8 cellular contexts compared by ENCODE assay signal in the genomic region with DNA sequence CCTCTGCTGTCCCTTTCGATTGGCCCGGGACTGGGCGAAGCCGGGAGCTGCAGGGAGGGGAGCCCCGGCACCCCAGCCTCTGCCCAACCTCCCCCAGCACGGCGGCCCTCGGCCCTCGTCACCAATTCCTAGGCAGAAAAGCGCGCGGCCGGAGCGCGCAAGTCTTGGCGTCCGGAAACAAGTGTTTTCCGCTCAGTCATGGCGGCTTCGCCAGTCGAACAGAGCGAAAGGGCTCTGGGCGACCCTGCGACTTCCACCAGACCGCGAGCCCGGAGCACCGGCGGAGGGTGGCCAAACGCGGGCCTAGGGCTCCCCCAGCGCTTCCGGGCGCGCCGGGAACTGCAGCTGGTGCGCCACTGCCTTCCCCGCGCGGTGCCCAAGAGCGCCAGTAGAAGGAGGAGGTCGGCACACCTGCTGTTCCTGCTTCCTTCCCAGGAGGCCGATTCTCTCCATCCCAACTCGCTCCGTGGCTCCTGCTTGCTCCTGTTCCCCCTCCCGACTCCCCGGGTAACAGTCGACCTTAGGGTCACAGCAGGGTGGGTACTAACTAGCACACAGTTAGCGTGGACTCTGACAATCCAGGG.
A peak's percentile ranks its signal among the peaks of the same experiment; 100 is the strongest.
DNase-seq lines count a peak whose midpoint lies in the region; ATAC-seq and TF ChIP-seq lines count a peak whose summit lies in the region.

No MANE protein-coding gene starts in this region.

- H3K4me3 Mint-ChIP-seq in CD4-positive, alpha-beta T cell: no peak overlapping the region

- ATAC-seq in GM18868 (IDR thresholded peaks at IDR 0.05; ENCODE audit: unreplicated experiment) (peak; percentile 92), HG03103 (IDR thresholded peaks at IDR 0.05; ENCODE audit: low read depth, unreplicated experiment) (peak; percentile 71)
- peak; percentile 62 for ATAC-seq in stimulated activated naive CD8-positive, alpha-beta T cell treated with anti-CD3 and anti-CD28 coated beads, Interleukin-15, Interleukin-2, amounts not matched to agents 100 U/mL and 50 U/mL, for 24 hours
- no peak for ATAC-seq in CD4-positive, alpha-beta T cell (ENCODE audit: poor library complexity)

- no peak overlapping the region for H3K27ac ChIP-seq in A673 (ENCODE audit: low read depth, low read length, poor library complexity, severe bottlenecking)
- no peak overlapping the region for H3K27ac ChIP-seq in CD4-positive, alpha-beta T cell (ENCODE audit: low read depth, low read length)

- H3K36me3 Mint-ChIP-seq in CD4-positive, alpha-beta T cell (ENCODE audit: low read depth): no peaks in the 10 kb centered on the region

- H3K36me3 ChIP-seq in A673 (ENCODE audit: insufficient read depth, low read length, poor library complexity, severe bottlenecking): no peaks in the 10 kb centered on the region

- no peaks in the 10 kb centered on the region for H3K4me1 Mint-ChIP-seq in CD4-positive, alpha-beta T cell (ENCODE audit: low read depth)

- H3K27me3 Mint-ChIP-seq in CD4-positive, alpha-beta T cell: peaks cover 39% of the 10 kb centered on the region

- H3K27me3 ChIP-seq in A673 (replicated peaks; ENCODE audit: insufficient read depth, low read depth, low read length, poor library complexity): peaks cover 27% of the 10 kb centered on the region
- peaks cover 25% of the 10 kb centered on the region for H3K27me3 ChIP-seq in CD4-positive, alpha-beta T cell (ENCODE audit: control insufficient read depth, insufficient read depth, low read length)

- BruUV-seq in A673 (replicated peaks; lab: Mats Ljungman, UMichigan): no TSS peak

- H3K9me3 ChIP-seq in A673 (ENCODE audit: low read depth, low read length, poor library complexity, severe bottlenecking): no peaks in the 10 kb centered on the region
- no peaks in the 10 kb centered on the region for H3K9me3 ChIP-seq in CD4-positive, alpha-beta T cell (ENCODE audit: control insufficient read depth, low read length)

- no peaks in the 10 kb centered on the region for H3K4me1 ChIP-seq in A673 (ENCODE audit: insufficient read depth, low read length, poor library complexity, severe bottlenecking)

- peaks cover 7% of the 10 kb centered on the region for H3K9me3 Mint-ChIP-seq in CD4-positive, alpha-beta T cell

- no peak overlapping the region for H3K27ac Mint-ChIP-seq in CD4-positive, alpha-beta T cell

- no peak overlapping the region for H3K4me3 ChIP-seq in A673 (ENCODE audit: low read depth, low read length, poor library complexity, severe bottlenecking)

- POLR2A ChIA-PET in A673 (lab: Charles Lee; ENCODE audit: low non-redundant PET): no interaction called here
- POLR2A ChIA-PET in CD4-positive, alpha-beta T cell (lab: Charles Lee): no interaction called here

- TF ChIP-seq CTCF in A673 (conservative IDR thresholded peaks at IDR 0.05; ENCODE audit: low read depth, low read length): peak; percentile 37; the same call in 1 of the 2 replicates
- TF ChIP-seq CTCF in CD4-positive, alpha-beta T cell (IDR thresholded peaks at IDR 0.05): no peak

- intact Hi-C loops in A673 (cut with micrococcal nuclease; ENCODE audit: unreplicated experiment): no loop called here
- intact Hi-C loops in CD4-positive, alpha-beta T cell (cut with DNase I, micrococcal nuclease): no loop called here

- CTCF ChIA-PET in A673 (lab: Charles Lee): no interaction called here
- CTCF ChIA-PET in CD4-positive, alpha-beta T cell (lab: Charles Lee): no interaction called here

- DNase-seq in A673 (ENCODE audit: low spot score): peak; percentile 17
- peak; percentile 85 for DNase-seq in NCI-H82 (lab: John Stamatoyannopoulos, UW)
- peak; percentile 7 for DNase-seq in cerebellar cortex (ENCODE audit: low spot score)
- DNase-seq in left kidney (ENCODE audit: low read depth, low spot score): peak; percentile 95
- DNase-seq in stimulated activated naive CD8-positive, alpha-beta T cell treated with anti-CD3 and anti-CD28 coated beads, Interleukin-15, Interleukin-2, amounts not matched to agents 100 U/mL and 50 U/mL, for 24 hours: peak; percentile 29
- no peak for DNase-seq in CD4-positive, alpha-beta T cell

Comparison
In these comparisons a context has a peak if more than half of its experiments do, and no peak if none do; other contexts are left out.
1. DNase-seq: peak in A673 (single experiment), NCI-H82 (single experiment), cerebellar cortex (single experiment), left kidney (single experiment) and stimulated activated naive CD8-positive, alpha-beta T cell treated with anti-CD3 and anti-CD28 coated beads, Interleukin-15, Interleukin-2, amounts not matched to agents 100 U/mL and 50 U/mL, for 24 hours (single experiment); none in CD4-positive, alpha-beta T cell (0 of 10).